In the genomic region with DNA sequence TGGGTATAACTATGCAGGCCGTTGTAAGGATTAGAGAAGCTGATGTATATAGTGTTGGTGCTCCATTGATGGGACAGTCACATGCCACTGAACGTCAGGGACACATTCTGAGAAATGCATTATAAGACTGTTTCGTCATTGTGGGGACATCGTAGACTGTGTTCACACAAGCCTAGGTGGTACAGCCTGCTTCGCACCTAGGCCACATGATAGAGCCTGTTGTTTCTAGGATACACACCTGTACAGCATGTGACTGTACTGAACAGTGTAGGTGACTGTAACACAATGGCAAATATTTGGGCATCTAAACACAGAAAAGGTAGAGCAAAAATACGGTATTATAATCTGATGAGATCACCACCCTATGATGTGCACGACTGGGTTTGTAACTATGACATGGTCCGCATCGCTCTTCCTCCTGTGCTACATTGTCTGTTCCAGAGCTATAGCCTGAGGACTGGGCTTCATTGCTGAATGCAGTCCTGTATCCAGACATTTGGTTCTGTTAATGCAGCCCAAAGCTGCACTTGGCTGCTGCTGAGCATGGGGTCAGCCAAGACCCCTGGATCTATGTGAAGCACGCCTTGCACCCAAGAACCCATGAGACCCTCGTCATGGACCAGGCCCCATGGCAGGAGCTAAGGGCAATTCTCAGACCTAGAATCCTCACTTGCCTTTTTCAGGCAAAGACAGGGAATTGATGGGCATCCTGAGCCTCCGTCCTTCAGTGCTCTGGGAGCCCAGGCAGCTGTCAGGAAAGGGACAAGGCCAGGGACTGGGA, we compare ENCODE assay signal across 15 cellular contexts. TPM values are rescaled to one million over a fixed set of nuclear protein-coding genes. Genes with fewer than 3 reads are reported as not detected.
DNase-seq lines count a peak whose midpoint lies in the region; ATAC-seq, FAIRE-seq and TF ChIP-seq lines count a peak whose summit lies in the region.
"Had no signal": no experiment of that assay in that cellular context is flagged by ENCODE, and none has a peak within 500 bp of the region (broad histone marks: within the 10 kb centered on the region; RNA-seq: fewer than 3 reads in every experiment).

No MANE protein-coding gene starts in this region.

- H3K4me2 ChIP-seq in neural progenitor cell: no peak overlapping the region

- H3K36me3 Mint-ChIP-seq in activated naive CD4-positive, alpha-beta T cell treated with anti-CD3 and anti-CD28 coated beads, Interleukin-2, amount 10 ng/mL, durations not matched to agents 7 days and 5 days: no peaks in the 10 kb centered on the region
- no peaks in the 10 kb centered on the region for H3K36me3 Mint-ChIP-seq in neural progenitor cell
- H3K36me3 Mint-ChIP-seq: CD4-positive, CD25-positive, alpha-beta regulatory T cell had no signal

- H4K20me1 ChIP-seq in neural progenitor cell (ENCODE audit: low read depth): no peaks in the 10 kb centered on the region

- no peak overlapping the region for H2AFZ ChIP-seq in neural progenitor cell (replicated peaks)
- H2AFZ ChIP-seq: PC-9 had no signal

- DNase-seq in activated CD8-positive, alpha-beta memory T cell treated with anti-CD3 and anti-CD28 coated beads for 24 hours: peak; percentile 37
- DNase-seq in activated CD8-positive, alpha-beta memory T cell treated with anti-CD3 and anti-CD28 coated beads, Interleukin-2, amount 50 U/mL, for 4 hours: no peak
- DNase-seq in bronchial epithelial cell (ENCODE audit: low read depth) (no peak), mesenteric fat pad (ENCODE audit: low spot score) (peak; percentile 78), vagina (ENCODE audit: extremely low spot score in 2 of 2) (peak; percentile 52), neural progenitor cell (ENCODE audit: low spot score) (no peak)
- no peak for DNase-seq in activated naive CD4-positive, alpha-beta T cell treated with anti-CD3 and anti-CD28 coated beads, Interleukin-2, amount 10 ng/mL, durations not matched to agents 7 days and 5 days
- DNase-seq: 8988T, NCI-H187 treated with DMSO at 0.1 percent for 48 hours, NCI-H524 treated with DMSO at 0.1 percent for 48 hours had no signal

- no peak for ATAC-seq in HG02588 (IDR thresholded peaks at IDR 0.05; ENCODE audit: unreplicated experiment)

- H3K27ac Mint-ChIP-seq in activated naive CD4-positive, alpha-beta T cell treated with anti-CD3 and anti-CD28 coated beads, Interleukin-2, amount 10 ng/mL, durations not matched to agents 7 days and 5 days: no peak overlapping the region
- H3K27ac Mint-ChIP-seq in neural progenitor cell: no peak overlapping the region
- H3K27ac Mint-ChIP-seq: CD4-positive, CD25-positive, alpha-beta regulatory T cell had no signal

- H3K9me3 ChIP-seq in vagina (no peaks in the 10 kb centered on the region), neural progenitor cell (ENCODE audit: low read depth) (no peaks in the 10 kb centered on the region)
- H3K9me3 ChIP-seq: BE2C, SJCRH30 had no signal

- no peak overlapping the region for H3K4me3 Mint-ChIP-seq in activated naive CD4-positive, alpha-beta T cell treated with anti-CD3 and anti-CD28 coated beads, Interleukin-2, amount 10 ng/mL, durations not matched to agents 7 days and 5 days
- H3K4me3 Mint-ChIP-seq in neural progenitor cell: no peak overlapping the region
- H3K4me3 Mint-ChIP-seq: CD4-positive, CD25-positive, alpha-beta regulatory T cell had no signal

- H3K4me1 ChIP-seq in vagina: peaks cover 10% of the 10 kb centered on the region
- H3K4me1 ChIP-seq in neural progenitor cell: peaks cover 6% of the 10 kb centered on the region
- H3K4me1 ChIP-seq: SJCRH30 had no signal

- CTCF ChIA-PET in activated naive CD4-positive, alpha-beta T cell treated with anti-CD3 and anti-CD28 coated beads, Interleukin-2, amount 10 ng/mL, durations not matched to agents 7 days and 5 days (lab: Charles Lee): interaction anchor here (1.0 to 3.6 kb wide), 25 partner anchors 11 to 152 kb away, joined by 3 to 67 read pairs (median 4); a partner anchor contains a TSS

- no peaks in the 10 kb centered on the region for H3K9me3 Mint-ChIP-seq in activated naive CD4-positive, alpha-beta T cell treated with anti-CD3 and anti-CD28 coated beads, Interleukin-2, amount 10 ng/mL, durations not matched to agents 7 days and 5 days
- H3K9me3 Mint-ChIP-seq in neural progenitor cell: no peaks in the 10 kb centered on the region

- no peak overlapping the region for H3K9ac ChIP-seq in neural progenitor cell

- no peaks in the 10 kb centered on the region for H3K36me3 ChIP-seq in bronchial epithelial cell (ENCODE audit: control insufficient read depth, insufficient read depth, low read length)
- H3K36me3 ChIP-seq in vagina: no peaks in the 10 kb centered on the region
- no peaks in the 10 kb centered on the region for H3K36me3 ChIP-seq in neural progenitor cell
- H3K36me3 ChIP-seq: BE2C, SJCRH30 had no signal

- no peaks in the 10 kb centered on the region for H3K4me1 Mint-ChIP-seq in activated naive CD4-positive, alpha-beta T cell treated with anti-CD3 and anti-CD28 coated beads, Interleukin-2, amount 10 ng/mL, durations not matched to agents 7 days and 5 days
- H3K4me1 Mint-ChIP-seq in neural progenitor cell: peaks cover 11% of the 10 kb centered on the region
- H3K4me1 Mint-ChIP-seq: CD4-positive, CD25-positive, alpha-beta regulatory T cell had no signal

- H3K27ac ChIP-seq in vagina (no peak overlapping the region), neural progenitor cell (no peak overlapping the region)

- no peak overlapping the region for H3K4me3 ChIP-seq in bronchial epithelial cell (ENCODE audit: low read depth, low read length)
- no peak overlapping the region for H3K4me3 ChIP-seq in vagina
- no peak overlapping the region for H3K4me3 ChIP-seq in neural progenitor cell
- H3K4me3 ChIP-seq: PC-9, SJCRH30 had no signal

- peak; percentile 96 for FAIRE-seq in bronchial epithelial cell (lab: Jason Lieb, UNC)

- no peaks in the 10 kb centered on the region for H3F3A ChIP-seq in neural progenitor cell (ENCODE audit: low read depth)

- TF ChIP-seq CTCF in bronchial epithelial cell (IDR thresholded peaks at IDR 0.05; ENCODE audit: insufficient read depth, low read length, severe bottlenecking): no peak
- no peak for TF ChIP-seq CTCF in vagina (IDR thresholded peaks at IDR 0.05)
- no peak for TF ChIP-seq CTCF in neural progenitor cell (IDR thresholded peaks at IDR 0.05)

- H3K27me3 ChIP-seq in bronchial epithelial cell (ENCODE audit: control insufficient read depth, insufficient read depth, low read length) (peaks cover 8% of the 10 kb centered on the region), vagina (no peaks in the 10 kb centered on the region), neural progenitor cell (peaks cover 6% of the 10 kb centered on the region)
- H3K27me3 ChIP-seq: BE2C, SJCRH30 had no signal

- intact Hi-C loops in vagina (cut with DNase I): loop anchor here (5.0 kb wide), 2 partner anchors 117 to 1047 kb away; no protein-coding TSS in a partner anchor

- H3K79me2 ChIP-seq in neural progenitor cell (ENCODE audit: low read depth): no peaks in the 10 kb centered on the region

- no peak for TF ChIP-seq POLR2A in vagina (IDR thresholded peaks at IDR 0.05)

- H3K27me3 Mint-ChIP-seq in activated naive CD4-positive, alpha-beta T cell treated with anti-CD3 and anti-CD28 coated beads, Interleukin-2, amount 10 ng/mL, durations not matched to agents 7 days and 5 days: peaks cover 32% of the 10 kb centered on the region
- H3K27me3 Mint-ChIP-seq in neural progenitor cell (ENCODE audit: insufficient read depth, low read depth): peaks cover 6% of the 10 kb centered on the region

RNA-seq across cellular contexts. Expression of a gene that starts 51.1 kb away (rescaled TPM):
- total RNA-seq in bronchial epithelial cell (0.13 and 2.1 TPM in 2 replicates), mesenteric fat pad (33.4 TPM), vagina (48.9 TPM), neural progenitor cell (ENCODE audit: low replicate concordance) (49.2 and 93.9 TPM in 2 replicates)
- total RNA-seq: CD4-positive, CD25-positive, alpha-beta regulatory T cell; PC-9 had no signal

Comparison
In these comparisons a context has a peak if more than half of its experiments do, and no peak if none do; other contexts are left out.
1. DNase-seq: peak in activated CD8-positive, alpha-beta memory T cell treated with anti-CD3 and anti-CD28 coated beads for 24 hours (single experiment), mesenteric fat pad (single experiment) and vagina (2 of 2); none in activated CD8-positive, alpha-beta memory T cell treated with anti-CD3 and anti-CD28 coated beads, Interleukin-2, amount 50 U/mL, for 4 hours (single experiment), bronchial epithelial cell (single experiment), activated naive CD4-positive, alpha-beta T cell treated with anti-CD3 and anti-CD28 coated beads, Interleukin-2, amount 10 ng/mL, durations not matched to agents 7 days and 5 days (single experiment) and neural progenitor cell (single experiment).
2. RNA of a gene that starts 51.1 kb away (total RNA-seq): 49.2 to 93.9 TPM in neural progenitor cell, 48.9 TPM in vagina (single experiment) and 33.4 TPM in mesenteric fat pad (single experiment); 0.13 to 2.1 TPM in bronchial epithelial cell; every median in the first group is over 10 times any median in the second.